ENCODE assay signal across 17 cellular contexts in genomic region chr11:99937330-99937729, GRCh38.
DNase-seq lines count a peak whose midpoint lies in the region; ATAC-seq, FAIRE-seq and TF ChIP-seq lines count a peak whose summit lies in the region.
"Had no signal": no experiment of that assay in that cellular context is flagged by ENCODE, and none has a peak within 500 bp of the region (broad histone marks: within the 10 kb centered on the region; RNA-seq: fewer than 3 reads in every experiment).

No MANE protein-coding gene starts in this region.

- H3K4me3 Mint-ChIP-seq in WTC11 (no peak overlapping the region), nephron (no peak overlapping the region)

- H3K27me3 Mint-ChIP-seq in WTC11 (ENCODE audit: low read depth): no peaks in the 10 kb centered on the region
- H3K27me3 Mint-ChIP-seq in nephron (ENCODE audit: low read depth): no peaks in the 10 kb centered on the region

- ATAC-seq in WTC11: peak; percentile 47; the same call in 1 of the 2 replicates
- ATAC-seq: HCT116 had no signal

- TF ChIP-seq CTCF in WTC11 (IDR thresholded peaks at IDR 0.05) (no peak), nephron (IDR thresholded peaks at IDR 0.05; ENCODE audit: unreplicated experiment in 3 of 3) (no peak)

- H3K27ac Mint-ChIP-seq in WTC11 (no peak overlapping the region), nephron (peak overlapping the region in 2 of 3 experiments; percentile 38 to 72)

- CTCF ChIA-PET in WTC11 (lab: Charles Lee): no interaction called here

- DNase-seq in A172 (ENCODE audit: low spot score) (peak; percentile 3), HTR-8/SVneo (ENCODE audit: insufficient read length, low spot score) (no peak), WTC11 (ENCODE audit: low spot score) (no peak), T-helper 9 cell (no peak), UCSD-AML1 (lab: John Stamatoyannopoulos, UW; ENCODE audit: unreplicated experiment) (no peak), NCI-H510A (lab: John Stamatoyannopoulos, UW) (no peak)
- no peak for DNase-seq in activated CD4-positive, CD25-positive, alpha-beta regulatory T cell (lab: John Stamatoyannopoulos, UW)
- DNase-seq: C1 segment of cervical spinal cord, DMS 273 treated with DMSO at 0.1 percent for 48 hours, EL, KBM-7, NCI-H1092, NCI-H187 treated with DMSO at 0.1 percent for 48 hours, NCI-H2171 had no signal

- H3K36me3 Mint-ChIP-seq in WTC11 (no peaks in the 10 kb centered on the region), nephron (ENCODE audit: low read depth) (no peaks in the 10 kb centered on the region)

- no peaks in the 10 kb centered on the region for H3K9me3 Mint-ChIP-seq in WTC11
- peaks cover 2% of the 10 kb centered on the region for H3K9me3 Mint-ChIP-seq in nephron

- FAIRE-seq in HTR-8/SVneo (lab: Jason Lieb, UNC): peak; percentile 20
- FAIRE-seq: A204.1 had no signal

- H3K4me1 Mint-ChIP-seq in WTC11 (no peaks in the 10 kb centered on the region), nephron (no peaks in the 10 kb centered on the region)

- POLR2A ChIA-PET in WTC11 (lab: Charles Lee): no interaction called here

TF ChIP-seq in WTC11, 78 proteins besides CTCF, POLR2A, EP300 and RAD21:
- no peak for TF ChIP-seq GABPB1 (CRISPR knock-in tag; IDR thresholded peaks at IDR 0.05)
- no peak for TF ChIP-seq JUN (CRISPR knock-in tag; IDR thresholded peaks at IDR 0.05)
- TF ChIP-seq TEAD1 (CRISPR knock-in tag; IDR thresholded peaks at IDR 0.05): no peak
- no peak for TF ChIP-seq ARID4B (CRISPR knock-in tag; IDR thresholded peaks at IDR 0.05; ENCODE audit: borderline replicate concordance)
- no peak for TF ChIP-seq EMX1 (CRISPR knock-in tag; IDR thresholded peaks at IDR 0.05)
- TF ChIP-seq ZNF416 (CRISPR knock-in tag; IDR thresholded peaks at IDR 0.05): no peak
- TF ChIP-seq SMAD4 (CRISPR knock-in tag; IDR thresholded peaks at IDR 0.05): no peak
